Comparison of ENCODE assay signal across 11 cellular contexts in the genomic region with DNA sequence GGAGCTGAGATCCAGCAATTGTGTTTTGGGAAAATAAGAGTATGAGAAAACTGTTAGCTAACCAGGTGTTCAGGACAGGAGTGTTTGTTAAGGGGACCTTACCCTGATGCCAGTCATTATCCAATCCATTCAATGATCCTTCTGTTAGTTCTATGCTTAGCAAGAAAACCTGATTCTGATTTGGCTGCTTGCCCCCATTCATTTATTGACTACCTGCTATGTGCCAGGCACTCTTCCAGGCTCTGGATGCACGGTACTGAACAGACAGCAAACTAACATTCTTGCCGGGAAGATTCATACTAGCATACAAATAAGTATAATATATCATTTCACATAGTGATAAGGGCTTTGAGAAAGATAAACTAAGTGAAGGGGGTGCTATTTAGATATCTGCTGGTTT. TPM values are rescaled to one million over a fixed set of nuclear protein-coding genes. Genes with fewer than 3 reads are reported as not detected.
DNase-seq lines count a peak whose midpoint lies in the region; ATAC-seq, FAIRE-seq and TF ChIP-seq lines count a peak whose summit lies in the region.
"Had no signal": no experiment of that assay in that cellular context is flagged by ENCODE, and none has a peak within 500 bp of the region (broad histone marks: within the 10 kb centered on the region; RNA-seq: fewer than 3 reads in every experiment).

No MANE protein-coding gene starts in this region.

- no peak overlapping the region for H3K4ac ChIP-seq in mesenchymal stem cell (ENCODE audit: low read depth in 1 of 2, low read length in 2 of 2)

- H3K14ac ChIP-seq in mesenchymal stem cell (ENCODE audit: low read length in 2 of 2), result no peak overlapping the region

- H3K9me3 Mint-ChIP-seq in activated B cell treated with CpG ODN at 0.5 μM for 24 hours, result no peaks in the 10 kb centered on the region

- no peak overlapping the region for H3K18ac ChIP-seq in mesenchymal stem cell (ENCODE audit: low read depth in 1 of 2, low read length in 2 of 2)

- H2AFZ ChIP-seq in mesenchymal stem cell (ENCODE audit: low read depth, low read length), result no peak overlapping the region

- FAIRE-seq in A549 (lab: Jason Lieb, UNC), result no peak

- H3K23ac ChIP-seq in mesenchymal stem cell (ENCODE audit: low read length in 2 of 2), result no peak overlapping the region

- TF ChIP-seq CTCF in A549 (IDR thresholded peaks at IDR 0.05), result no peak
- no peak for TF ChIP-seq CTCF in activated B cell treated with CpG ODN at 0.5 μM for 24 hours (IDR thresholded peaks at IDR 0.05)
- TF ChIP-seq CTCF in GM13976 (IDR thresholded peaks at IDR 0.05; ENCODE audit: borderline replicate concordance, control extremely low read depth, extremely low read depth, insufficient read depth, missing control alignments), result no peak
- no peak for TF ChIP-seq CTCF in testis (IDR thresholded peaks at IDR 0.05)

- POLR2A ChIA-PET in A549 (lab: Yijun Ruan, JAX) (no interaction called here), activated B cell treated with CpG ODN at 0.5 μM for 24 hours (lab: Charles Lee) (no interaction called here)

- WGBS in A549 (ENCODE audit: missing lambda C conversion rate), result 69% methylated on average over 2 of the region's 2 CpGs
- WGBS in mesenchymal stem cell, result no CpG with 5 or more reads among the region's 2 CpGs
- WGBS in testis, 2 donors, result 20 to 34% methylated on average over 2 of the region's 2 CpGs

- H3K79me1 ChIP-seq in mesenchymal stem cell (replicated peaks; ENCODE audit: low read length, poor library complexity, severe bottlenecking), result no peaks in the 10 kb centered on the region

- H4K91ac ChIP-seq in mesenchymal stem cell (ENCODE audit: low read length), result no peak overlapping the region

- ATAC-seq in A549 (no peak), activated B cell treated with CpG ODN at 0.5 μM for 24 hours (ENCODE audit: low read depth) (no peak)

- H3K4me1 Mint-ChIP-seq in activated B cell treated with CpG ODN at 0.5 μM for 24 hours, result peaks cover 35% of the 10 kb centered on the region

- H3K36me3 ChIP-seq in mesenchymal stem cell (ENCODE audit: control insufficient read depth in 1 of 2, insufficient read depth in 2 of 2, low read depth in 1 of 2, low read length in 2 of 2) (no peaks in the 10 kb centered on the region), testis (ENCODE audit: low read depth, missing control alignments) (no peaks in the 10 kb centered on the region)

- no peak overlapping the region for H3K27ac Mint-ChIP-seq in activated B cell treated with CpG ODN at 0.5 μM for 24 hours

- no peak overlapping the region for H4K8ac ChIP-seq in mesenchymal stem cell (ENCODE audit: low read length)

- DNase-seq in A549 (ENCODE audit: low read depth in 1 of 2, low spot score in 1 of 2) (no peak), G401 (ENCODE audit: low spot score) (peak; percentile 3), activated B cell treated with CpG ODN at 0.5 μM for 24 hours (no peak), mesenchymal stem cell (no peak), GM13976 (ENCODE audit: low spot score) (no peak), DMS153 treated with DMSO at 0.1 percent for 48 hours (lab: John Stamatoyannopoulos, UW; ENCODE audit: unreplicated experiment) (no peak), iPS-NIHi11 (ENCODE audit: low spot score) (no peak), testis (no peak)
- DNase-seq: activated CD8-positive, alpha-beta memory T cell treated with anti-CD3 and anti-CD28 coated beads for 24 hours; COR-L47 had no signal

- peaks cover 0 to 32% of the 10 kb centered on the region in 2 experiments for H3K27me3 ChIP-seq in mesenchymal stem cell (ENCODE audit: control insufficient read depth in 1 of 2, insufficient read depth in 1 of 2, low read length in 2 of 2)
- H3K27me3 ChIP-seq in testis, result no peaks in the 10 kb centered on the region
- H3K27me3 ChIP-seq: SJSA1 had no signal

- in situ Hi-C loops in G401 (cut with HindIII; ENCODE audit: low sequenced_read_pairs), result no loop called here
- in situ Hi-C loops in GM13976 (cut with MboI; ENCODE audit: low sequenced_read_pairs, unreplicated experiment), result no loop called here

- H2BK15ac ChIP-seq in mesenchymal stem cell (ENCODE audit: low read depth, poor library complexity, severe bottlenecking), result no peak overlapping the region

- H3K4me3 ChIP-seq in A549 (no peak overlapping the region), mesenchymal stem cell (ENCODE audit: insufficient read depth in 1 of 2, low read depth in 1 of 2, low read length in 2 of 2) (no peak overlapping the region), testis (no peak overlapping the region)

- H3K4me1 ChIP-seq in A549 (peaks cover 24% of the 10 kb centered on the region), mesenchymal stem cell (ENCODE audit: control insufficient read depth, insufficient read depth, low read depth, low read length) (peaks cover 15% of the 10 kb centered on the region), testis (peaks cover 7% of the 10 kb centered on the region)

- CTCF ChIA-PET in A549 (lab: Yijun Ruan, JAX), result interaction anchor here (0.9 to 1.1 kb wide), 2 partner anchors 13 to 46 kb away, joined by 3 to 4 read pairs; no protein-coding TSS in a partner anchor
- CTCF ChIA-PET in activated B cell treated with CpG ODN at 0.5 μM for 24 hours (lab: Charles Lee), result no interaction called here

- H2BK12ac ChIP-seq in mesenchymal stem cell (ENCODE audit: low read length in 2 of 2), result no peak overlapping the region

- TF ChIP-seq EP300 in A549 (IDR thresholded peaks at IDR 0.05), result no peak

- peak overlapping the region; percentile 77 for H3K4me2 ChIP-seq in A549
- H3K4me2 ChIP-seq in mesenchymal stem cell (ENCODE audit: low read length, poor library complexity, severe bottlenecking), result no peak overlapping the region

- peak overlapping the region; percentile 82 for H3K4me3 Mint-ChIP-seq in activated B cell treated with CpG ODN at 0.5 μM for 24 hours

- no peak overlapping the region for H2AK5ac ChIP-seq in mesenchymal stem cell (ENCODE audit: low read length, severe bottlenecking)

- TF ChIP-seq POLR2A in A549 (IDR thresholded peaks at IDR 0.05; ENCODE audit: low read length) (no peak), testis (IDR thresholded peaks at IDR 0.05) (no peak)

- peak overlapping the region; percentile 72 for H3K9ac ChIP-seq in mesenchymal stem cell (ENCODE audit: low read length)

- no peak for TF ChIP-seq RAD21 in A549 (conservative IDR thresholded peaks at IDR 0.05 in 1 of 2, IDR thresholded peaks at IDR 0.05 in 1 of 2)

- H3K9me3 ChIP-seq in A549 (no peaks in the 10 kb centered on the region), mesenchymal stem cell (ENCODE audit: control insufficient read depth, low read length) (peaks cover 4% of the 10 kb centered on the region), testis (no peaks in the 10 kb centered on the region)
- H3K9me3 ChIP-seq: SJSA1 had no signal

- no peak overlapping the region; a peak in 3 of 6 replicates for H3K27ac ChIP-seq in A549
- no peak overlapping the region for H3K27ac ChIP-seq in mesenchymal stem cell (ENCODE audit: low read length, poor library complexity, severe bottlenecking)
- no peak overlapping the region for H3K27ac ChIP-seq in testis
- H3K27ac ChIP-seq: SJSA1 had no signal

- H2BK120ac ChIP-seq in mesenchymal stem cell (ENCODE audit: low read depth, low read length), result no peak overlapping the region

- H3K36me3 Mint-ChIP-seq in activated B cell treated with CpG ODN at 0.5 μM for 24 hours (ENCODE audit: low read depth), result peaks cover 5% of the 10 kb centered on the region

- peaks cover 2% of the 10 kb centered on the region for H3K27me3 Mint-ChIP-seq in activated B cell treated with CpG ODN at 0.5 μM for 24 hours

- intact Hi-C loops in activated B cell treated with CpG ODN at 0.5 μM for 24 hours (cut with micrococcal nuclease) (loop anchor here (5.0 kb wide), 3 partner anchors 36 to 419 kb away; partner anchors contain the start of genes FAM3A and FLNA), testis (cut with DNase I; ENCODE audit: low total_unique reads) (no loop called here)

- H2BK5ac ChIP-seq in mesenchymal stem cell (ENCODE audit: low read depth, low read length, poor library complexity, severe bottlenecking), result no peak overlapping the region

TF ChIP-seq in A549, 52 proteins besides CTCF, POLR2A, EP300 and RAD21 (continues in another document):
- TF ChIP-seq BHLHE40 (IDR thresholded peaks at IDR 0.05; ENCODE audit: low read depth, low read length), result no peak
- no peak for TF ChIP-seq SMC3 (IDR thresholded peaks at IDR 0.05)
- no peak for TF ChIP-seq KDM1A (IDR thresholded peaks at IDR 0.05; ENCODE audit: low read depth)
- TF ChIP-seq ESRRA (IDR thresholded peaks at IDR 0.05; ENCODE audit: borderline replicate concordance, low read length), result no peak
- no peak for TF ChIP-seq HOXB13 (CRISPR knock-in tag; IDR thresholded peaks at IDR 0.05; ENCODE audit: low read depth)
- TF ChIP-seq EHMT2 (IDR thresholded peaks at IDR 0.05; ENCODE audit: low read depth), result no peak
- no peak for TF ChIP-seq EHF (CRISPR knock-in tag; IDR thresholded peaks at IDR 0.05)
- TF ChIP-seq GATA3 (IDR thresholded peaks at IDR 0.05; ENCODE audit: borderline replicate concordance), result no peak
- no peak for TF ChIP-seq FOSL2 (IDR thresholded peaks at IDR 0.05)
- TF ChIP-seq FOSL2 (CRISPR knock-in tag; IDR thresholded peaks at IDR 0.05), result no peak

RNA-seq across cellular contexts. Expression of gene MECP2, which starts 1.0 kb away (rescaled TPM):
- polyA plus RNA-seq in A549 (2011; rRNA removed) (16.6 and 17.7 TPM in 2 replicates), A549 (2017; fragmentation: RNase III; extraction: RNeasy Plus Mini Kit Qiagen cat#74134 plus additional on column Dnase treatment) (16.5 to 19.2 TPM (median 17.9 TPM) in 3 replicates), testis (ENCODE audit: insufficient read depth, low read depth, low replicate concordance) (25.0 TPM)
- 7.4 and 7.8 TPM in 2 replicates for polyA plus RNA-seq in A549 (2012; cell fraction: cytosol; rRNA removed)
- 10.5 and 13.7 TPM in 2 replicates for polyA plus RNA-seq in A549 (2012; cell fraction: nucleus; rRNA removed)
- 24.9 and 29.9 TPM in 2 replicates for polyA minus RNA-seq in A549 (2011; rRNA and poly(A)+ RNA removed)
- total RNA-seq in G401 (2014; rRNA removed; shearing (Covaris generic)), result 19.8 and 33.1 TPM in 2 replicates
- total RNA-seq in activated B cell treated with CpG ODN at 0.5 μM for 24 hours (56.8 and 69.0 TPM in 2 replicates), testis (10 to 100 TPM; 85.4 to 86.4 TPM)
- polyA plus RNA-seq in mesenchymal stem cell (2013, experiment 1 of 2), result 19.1 TPM
- 20.5 TPM for polyA plus RNA-seq in mesenchymal stem cell (2013, experiment 2 of 2)

RNA-seq across cellular contexts. Expression of gene OPN1LW, which starts 45.5 kb away (rescaled TPM):
- polyA plus RNA-seq in A549 (2011; rRNA removed), result not detected in 2 replicates
- not detected in 2 replicates for polyA plus RNA-seq in A549 (2012; cell fraction: cytosol; rRNA removed)
- polyA plus RNA-seq in A549 (2012; cell fraction: nucleus; rRNA removed), result not detected in 2 replicates
- polyA plus RNA-seq in A549 (2017; fragmentation: RNase III; extraction: RNeasy Plus Mini Kit Qiagen cat#74134 plus additional on column Dnase treatment), result not detected in 3 replicates
- not detected in 2 replicates for polyA minus RNA-seq in A549 (2011; rRNA and poly(A)+ RNA removed)
- not detected in 2 replicates for total RNA-seq in G401 (2014; rRNA removed; shearing (Covaris generic))
- total RNA-seq in activated B cell treated with CpG ODN at 0.5 μM for 24 hours, result not detected in 2 replicates
- not detected for polyA plus RNA-seq in mesenchymal stem cell (2013, experiment 1 of 2)
- polyA plus RNA-seq in mesenchymal stem cell (2013, experiment 2 of 2), result not detected
- total RNA-seq in testis, result under 1 TPM in 1 of 2 donors, not detected in 1; 0.31 TPM
- polyA plus RNA-seq in testis (ENCODE audit: insufficient read depth, low read depth, low replicate concordance), result not detected
- total RNA-seq: SJSA1 had no signal
